8 cellular contexts compared by ENCODE assay signal in the genomic region with DNA sequence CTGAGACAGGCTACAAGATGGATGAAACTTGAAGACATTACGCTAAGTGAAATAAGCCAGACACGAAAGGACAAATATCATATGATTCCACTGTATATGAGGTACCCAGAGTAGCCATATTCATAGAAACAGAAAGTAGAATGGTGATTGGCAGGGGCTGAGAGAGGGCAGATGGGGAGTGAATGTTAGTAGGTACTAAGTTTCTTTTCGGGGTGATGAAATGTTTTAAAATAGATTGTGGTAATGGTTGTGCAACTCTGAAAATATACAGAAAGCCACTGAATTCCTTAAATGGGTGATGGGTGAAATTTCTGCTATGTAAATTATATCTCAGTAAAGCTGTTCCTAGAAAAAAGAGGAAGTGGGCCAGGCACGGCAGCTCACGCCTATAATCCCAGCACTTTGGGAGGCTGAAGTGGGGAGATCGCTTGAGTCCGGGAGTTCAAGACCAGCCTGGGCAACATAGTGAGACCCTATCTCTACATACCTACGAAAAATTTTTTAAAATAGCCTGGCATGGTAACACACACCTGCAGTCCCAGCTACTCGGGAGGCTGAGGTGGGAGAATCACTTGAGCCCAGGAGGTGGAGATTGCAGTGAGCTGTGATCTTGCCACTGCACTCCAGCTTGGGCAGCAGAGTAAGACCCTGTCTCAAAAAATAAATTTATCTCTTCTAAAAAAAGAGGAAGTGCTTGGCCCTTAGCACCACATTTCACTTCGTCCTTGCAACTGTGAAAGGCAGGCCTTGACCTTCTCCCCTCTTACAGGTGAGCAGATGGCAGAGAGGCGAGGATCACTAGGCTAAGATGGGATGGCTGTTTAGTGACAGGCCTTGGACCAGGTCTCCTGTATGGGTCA. TPM values are rescaled to one million over a fixed set of nuclear protein-coding genes. Genes with fewer than 3 reads are reported as not detected.
DNase-seq lines count a peak whose midpoint lies in the region; ATAC-seq and TF ChIP-seq lines count a peak whose summit lies in the region.

No MANE protein-coding gene starts in this region.

- TF ChIP-seq RAD21 in liver (IDR thresholded peaks at IDR 0.05) = no peak

- H3K36me3 ChIP-seq in liver (ENCODE audit: control insufficient read depth in 4 of 4, insufficient read depth in 3 of 4, low read depth in 1 of 4, low read length in 3 of 4) (no peaks in the 10 kb centered on the region), tibial artery (no peaks in the 10 kb centered on the region)

- intact Hi-C loops in tibial artery (cut with DNase I; ENCODE audit: low total_unique reads) = no loop called here

- peak; percentile 80 for ATAC-seq in GM21528 (IDR thresholded peaks at IDR 0.05; ENCODE audit: low FRiP score, unreplicated experiment)

- H3K9ac ChIP-seq in liver (ENCODE audit: low read depth in 1 of 2, low read length in 2 of 2) = peak overlapping the region in 1 of 2 donors; percentile 5

- H3K4me1 ChIP-seq in liver (ENCODE audit: control insufficient read depth in 4 of 4, insufficient read depth in 4 of 4, low read length in 3 of 4) (peaks cover 3 to 19% (median 15%) of the 10 kb centered on the region in 4 donors), tibial artery (peaks cover 0 to 24% (median 19%) of the 10 kb centered on the region in 4 donors)

- H3K4me3 ChIP-seq in GM12864 (ENCODE audit: low read depth, low read length) (peak overlapping the region; percentile 28; the same call in 1 of the 2 replicates), liver (ENCODE audit: low read depth in 1 of 3, low read length in 3 of 3) (no peak overlapping the region), tibial artery (peak overlapping the region; percentile 45 to 48)

- no peak for TF ChIP-seq CTCF in GM12864 (IDR thresholded peaks at IDR 0.05; ENCODE audit: low read depth, low read length, missing control alignments)
- no peak for TF ChIP-seq CTCF in liver (IDR thresholded peaks at IDR 0.05; ENCODE audit: low read depth, low read length, missing input control)
- TF ChIP-seq CTCF in tibial artery (IDR thresholded peaks at IDR 0.05) = no peak

- no peaks in the 10 kb centered on the region for H3K27me3 ChIP-seq in liver (ENCODE audit: control insufficient read depth in 4 of 4, insufficient read depth in 4 of 4, low read length in 3 of 4)
- no peaks in the 10 kb centered on the region for H3K27me3 ChIP-seq in tibial artery

- in situ Hi-C loops in KBM-7 (cut with MboI; ENCODE audit: low pct_unique_long_range_greater_than_20kb, low sequenced_read_pairs) = no loop called here

- 77% methylated on average over 11 of the region's 11 CpGs for WGBS in liver

- peak; percentile 89 for DNase-seq in GM12864 (ENCODE audit: low read depth)
- DNase-seq in KBM-7 = peak; percentile 99
- peak; percentile 76 for DNase-seq in amniotic stem cell (lab: John Stamatoyannopoulos, UW)
- DNase-seq in tibial artery = peak in 1 of 2 donors; percentile 67
- DNase-seq in NCI-H2171 (lab: John Stamatoyannopoulos, UW) = no peak
- no peak for DNase-seq in NCI-H1048 (lab: John Stamatoyannopoulos, UW)

- peak overlapping the region; percentile 58 to 81 for H3K27ac ChIP-seq in liver (ENCODE audit: low read depth in 1 of 2, low read length in 2 of 2)
- H3K27ac ChIP-seq in tibial artery = peak overlapping the region; percentile 91 to 93

- no peaks in the 10 kb centered on the region for H3K9me3 ChIP-seq in liver (ENCODE audit: control insufficient read depth in 4 of 4, low read length in 3 of 4)
- H3K9me3 ChIP-seq in tibial artery = no peaks in the 10 kb centered on the region

TF ChIP-seq in liver, 16 proteins besides CTCF, POLR2A, EP300 and RAD21:
- TF ChIP-seq, protein P1, sequence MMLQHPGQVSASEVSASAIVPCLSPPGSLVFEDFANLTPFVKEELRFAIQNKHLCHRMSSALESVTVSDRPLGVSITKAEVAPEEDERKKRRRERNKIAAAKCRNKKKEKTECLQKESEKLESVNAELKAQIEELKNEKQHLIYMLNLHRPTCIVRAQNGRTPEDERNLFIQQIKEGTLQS (IDR thresholded peaks at IDR 0.05) = peak; percentile 35
- TF ChIP-seq GABPA (IDR thresholded peaks at IDR 0.05 in 1 of 2, conservative IDR thresholded peaks at IDR 0.05 in 1 of 2) (no peak), RXRA (IDR thresholded peaks at IDR 0.05) (peak in 1 of 2 donors; percentile 6), FOXA2 (IDR thresholded peaks at IDR 0.05) (no peak), FOXA1 (IDR thresholded peaks at IDR 0.05) (no peak), YY1 (IDR thresholded peaks at IDR 0.05) (peak; percentile 31), SP1 (IDR thresholded peaks at IDR 0.05) (peak; percentile 19), NR2F2 (IDR thresholded peaks at IDR 0.05) (no peak), HNF4A (conservative IDR thresholded peaks at IDR 0.05) (no peak), TAF1 (conservative IDR thresholded peaks at IDR 0.05) (no peak), EGR1 (IDR thresholded peaks at IDR 0.05; ENCODE audit: low read depth in 2 of 2) (no peak), JUND (IDR thresholded peaks at IDR 0.05) (no peak), HNF4G (IDR thresholded peaks at IDR 0.05) (no peak)
- TF ChIP-seq, protein P2, sequence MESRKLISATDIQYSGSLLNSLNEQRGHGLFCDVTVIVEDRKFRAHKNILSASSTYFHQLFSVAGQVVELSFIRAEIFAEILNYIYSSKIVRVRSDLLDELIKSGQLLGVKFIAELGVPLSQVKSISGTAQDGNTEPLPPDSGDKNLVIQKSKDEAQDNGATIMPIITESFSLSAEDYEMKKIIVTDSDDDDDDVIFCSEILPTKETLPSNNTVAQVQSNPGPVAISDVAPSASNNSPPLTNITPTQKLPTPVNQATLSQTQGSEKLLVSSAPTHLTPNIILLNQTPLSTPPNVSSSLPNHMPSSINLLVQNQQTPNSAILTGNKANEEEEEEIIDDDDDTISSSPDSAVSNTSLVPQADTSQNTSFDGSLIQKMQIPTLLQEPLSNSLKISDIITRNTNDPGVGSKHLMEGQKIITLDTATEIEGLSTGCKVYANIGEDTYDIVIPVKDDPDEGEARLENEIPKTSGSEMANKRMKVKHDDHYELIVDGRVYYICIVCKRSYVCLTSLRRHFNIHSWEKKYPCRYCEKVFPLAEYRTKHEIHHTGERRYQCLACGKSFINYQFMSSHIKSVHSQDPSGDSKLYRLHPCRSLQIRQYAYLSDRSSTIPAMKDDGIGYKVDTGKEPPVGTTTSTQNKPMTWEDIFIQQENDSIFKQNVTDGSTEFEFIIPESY (IDR thresholded peaks at IDR 0.05) = no peak
- TF ChIP-seq, protein P3, sequence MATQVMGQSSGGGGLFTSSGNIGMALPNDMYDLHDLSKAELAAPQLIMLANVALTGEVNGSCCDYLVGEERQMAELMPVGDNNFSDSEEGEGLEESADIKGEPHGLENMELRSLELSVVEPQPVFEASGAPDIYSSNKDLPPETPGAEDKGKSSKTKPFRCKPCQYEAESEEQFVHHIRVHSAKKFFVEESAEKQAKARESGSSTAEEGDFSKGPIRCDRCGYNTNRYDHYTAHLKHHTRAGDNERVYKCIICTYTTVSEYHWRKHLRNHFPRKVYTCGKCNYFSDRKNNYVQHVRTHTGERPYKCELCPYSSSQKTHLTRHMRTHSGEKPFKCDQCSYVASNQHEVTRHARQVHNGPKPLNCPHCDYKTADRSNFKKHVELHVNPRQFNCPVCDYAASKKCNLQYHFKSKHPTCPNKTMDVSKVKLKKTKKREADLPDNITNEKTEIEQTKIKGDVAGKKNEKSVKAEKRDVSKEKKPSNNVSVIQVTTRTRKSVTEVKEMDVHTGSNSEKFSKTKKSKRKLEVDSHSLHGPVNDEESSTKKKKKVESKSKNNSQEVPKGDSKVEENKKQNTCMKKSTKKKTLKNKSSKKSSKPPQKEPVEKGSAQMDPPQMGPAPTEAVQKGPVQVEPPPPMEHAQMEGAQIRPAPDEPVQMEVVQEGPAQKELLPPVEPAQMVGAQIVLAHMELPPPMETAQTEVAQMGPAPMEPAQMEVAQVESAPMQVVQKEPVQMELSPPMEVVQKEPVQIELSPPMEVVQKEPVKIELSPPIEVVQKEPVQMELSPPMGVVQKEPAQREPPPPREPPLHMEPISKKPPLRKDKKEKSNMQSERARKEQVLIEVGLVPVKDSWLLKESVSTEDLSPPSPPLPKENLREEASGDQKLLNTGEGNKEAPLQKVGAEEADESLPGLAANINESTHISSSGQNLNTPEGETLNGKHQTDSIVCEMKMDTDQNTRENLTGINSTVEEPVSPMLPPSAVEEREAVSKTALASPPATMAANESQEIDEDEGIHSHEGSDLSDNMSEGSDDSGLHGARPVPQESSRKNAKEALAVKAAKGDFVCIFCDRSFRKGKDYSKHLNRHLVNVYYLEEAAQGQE (IDR thresholded peaks at IDR 0.05) = no peak
- TF ChIP-seq, protein P4, sequence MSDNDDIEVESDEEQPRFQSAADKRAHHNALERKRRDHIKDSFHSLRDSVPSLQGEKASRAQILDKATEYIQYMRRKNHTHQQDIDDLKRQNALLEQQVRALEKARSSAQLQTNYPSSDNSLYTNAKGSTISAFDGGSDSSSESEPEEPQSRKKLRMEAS (IDR thresholded peaks at IDR 0.05) = no peak

RNA-seq across cellular contexts. Expression of a gene that starts 16.0 kb away (rescaled TPM):
- total RNA-seq in liver = 10 to 100 TPM; 18.1 to 29.1 TPM
- 10 to 100 TPM; 27.2 to 47.4 TPM for polyA plus RNA-seq in liver

Comparison
In these comparisons a context has a peak if more than half of its experiments do, and no peak if none do; other contexts are left out.
1. DNase-seq: peak in GM12864 (single experiment), KBM-7 (single experiment) and amniotic stem cell (single experiment); none in NCI-H2171 (single experiment) and NCI-H1048 (single experiment).
2. H3K4me3 ChIP-seq: peak in GM12864 (single experiment) and tibial artery (2 of 2); none in liver (0 of 3).